Comparison of ENCODE assay signal across 20 cellular contexts in the genomic region with DNA sequence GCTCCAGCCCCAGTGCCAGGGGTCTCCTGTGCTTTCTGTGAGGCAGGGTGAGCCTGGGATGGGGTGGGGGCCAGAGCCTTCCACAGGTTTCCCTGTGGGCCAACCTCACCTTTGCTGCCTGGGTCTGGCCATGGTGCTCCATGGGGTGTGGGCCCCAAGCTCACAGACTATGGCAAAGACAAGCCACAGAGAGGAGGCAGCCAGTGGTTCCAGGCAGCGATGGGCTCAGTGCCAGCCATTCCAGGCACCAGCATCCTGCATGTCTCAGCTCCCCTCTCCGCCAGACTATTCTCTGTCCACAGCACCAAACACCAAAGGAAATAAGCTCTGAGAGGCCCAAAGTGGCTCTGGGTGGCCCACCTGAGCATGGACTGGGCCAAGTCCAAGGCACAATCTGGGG.
DNase-seq lines count a peak whose midpoint lies in the region; ATAC-seq and TF ChIP-seq lines count a peak whose summit lies in the region.
"Had no signal": no experiment of that assay in that cellular context is flagged by ENCODE, and none has a peak within 500 bp of the region (broad histone marks: within the 10 kb centered on the region; RNA-seq: fewer than 3 reads in every experiment).

No MANE protein-coding gene starts in this region.

- H3K36me3 Mint-ChIP-seq in neural progenitor cell, result no peaks in the 10 kb centered on the region
- H3K36me3 Mint-ChIP-seq: CD8-positive, alpha-beta T cell had no signal

- no peak overlapping the region for H3K4ac ChIP-seq in neuronal stem cell (ENCODE audit: low read length)

- H3K36me3 ChIP-seq in neuronal stem cell (replicated peaks in 1 of 2; ENCODE audit: control insufficient read depth in 2 of 2, insufficient read depth in 2 of 2, low read length in 2 of 2) (no peaks in the 10 kb centered on the region), aorta (ENCODE audit: control insufficient read depth in 1 of 2, insufficient read depth in 2 of 2, low read length in 1 of 2) (no peaks in the 10 kb centered on the region), neural progenitor cell (no peaks in the 10 kb centered on the region)
- H3K36me3 ChIP-seq: BLaER1 treated with 17β-estradiol and CSF1 and Interleukin-3, amounts not matched to agents 10 nM and 100 nM had no signal

- H4K20me1 ChIP-seq in neural progenitor cell (ENCODE audit: low read depth), result no peaks in the 10 kb centered on the region

- H3K14ac ChIP-seq in neuronal stem cell (ENCODE audit: low read length), result no peak overlapping the region

- no peak overlapping the region for H4K8ac ChIP-seq in neuronal stem cell (ENCODE audit: low read depth, low read length)

- H3K79me1 ChIP-seq in neuronal stem cell (ENCODE audit: low read depth, low read length), result no peaks in the 10 kb centered on the region

- 72% methylated on average over 2 of the region's 2 CpGs for WGBS in right cardiac atrium
- no CpG with 5 or more reads among the region's 2 CpGs for WGBS in neuronal stem cell (ENCODE audit: extremely low coverage in 2 of 2, insufficient read length in 2 of 2, insufficient replicate concordance in 1 of 2), 2 donors
- 80 to 93% methylated on average over 2 of the region's 2 CpGs for WGBS in aorta, 2 donors

- H2AFZ ChIP-seq in neuronal stem cell (ENCODE audit: low read length) (no peak overlapping the region), neural progenitor cell (replicated peaks) (no peak overlapping the region)

- H3K9me3 ChIP-seq in right cardiac atrium (ENCODE audit: control insufficient read depth, low read length) (no peaks in the 10 kb centered on the region), neuronal stem cell (replicated peaks in 1 of 2; ENCODE audit: control insufficient read depth in 2 of 2, insufficient read depth in 1 of 2, low read depth in 1 of 2, low read length in 2 of 2) (no peaks in the 10 kb centered on the region), aorta (ENCODE audit: control insufficient read depth, low read length) (no peaks in the 10 kb centered on the region), neural progenitor cell (ENCODE audit: low read depth) (no peaks in the 10 kb centered on the region)
- H3K9me3 ChIP-seq: BLaER1 treated with 17β-estradiol and CSF1 and Interleukin-3, amounts not matched to agents 10 nM and 100 nM had no signal

- no peak for TF ChIP-seq CTCF in neural progenitor cell (IDR thresholded peaks at IDR 0.05)

- H3K27ac ChIP-seq in right cardiac atrium (ENCODE audit: low read length), result no peak overlapping the region
- no peak overlapping the region for H3K27ac ChIP-seq in neuronal stem cell (replicated peaks; ENCODE audit: low read length)
- no peak overlapping the region for H3K27ac ChIP-seq in aorta (ENCODE audit: low read depth in 1 of 2, low read length in 2 of 2)
- no peak overlapping the region for H3K27ac ChIP-seq in neural progenitor cell
- H3K27ac ChIP-seq: BLaER1 treated with 17β-estradiol and CSF1 and Interleukin-3, amounts not matched to agents 10 nM and 100 nM had no signal

- peaks cover 12% of the 10 kb centered on the region for H3K4me1 Mint-ChIP-seq in neural progenitor cell

- H3K27ac Mint-ChIP-seq in neural progenitor cell, result no peak overlapping the region
- H3K27ac Mint-ChIP-seq: CD8-positive, alpha-beta T cell had no signal

- H3K4me3 ChIP-seq in right cardiac atrium (ENCODE audit: low read length) (no peak overlapping the region), neuronal stem cell (ENCODE audit: low read length in 2 of 2) (no peak overlapping the region), aorta (ENCODE audit: low read length in 2 of 2) (no peak overlapping the region), neural progenitor cell (no peak overlapping the region)
- H3K4me3 ChIP-seq: BLaER1 treated with 17β-estradiol and CSF1 and Interleukin-3, amounts not matched to agents 10 nM and 100 nM; GM12878; K562 had no signal

- no peaks in the 10 kb centered on the region for H3K79me2 ChIP-seq in neural progenitor cell (ENCODE audit: low read depth)

- H3K27me3 ChIP-seq in right cardiac atrium (ENCODE audit: control insufficient read depth, insufficient read depth) (no peaks in the 10 kb centered on the region), neuronal stem cell (ENCODE audit: control insufficient read depth in 3 of 3, insufficient read depth in 3 of 3, low read depth in 1 of 3, low read length in 3 of 3) (peaks cover 0 to 5% (median 0%) of the 10 kb centered on the region in 3 experiments), aorta (ENCODE audit: control insufficient read depth in 1 of 2, insufficient read depth in 2 of 2, low read length in 1 of 2) (no peaks in the 10 kb centered on the region), neural progenitor cell (no peaks in the 10 kb centered on the region)
- H3K27me3 ChIP-seq: BLaER1 treated with 17β-estradiol and CSF1 and Interleukin-3, amounts not matched to agents 10 nM and 100 nM had no signal

- H3F3A ChIP-seq in neural progenitor cell (ENCODE audit: low read depth), result no peaks in the 10 kb centered on the region

- intact Hi-C loops in left cardiac atrium (cut with DNase I) (loop anchor here (5.0 kb wide), 2 partner anchors 218 to 268 kb away; no protein-coding TSS in a partner anchor), right cardiac atrium (cut with DNase I) (loop anchor here in 3 of 4 donors (5.0 kb wide), 1 partner anchor 268 kb away; no protein-coding TSS in a partner anchor), aorta (cut with DNase I) (loop anchor here in 1 of 2 donors (5.0 kb wide), 1 partner anchor 133 kb away; no protein-coding TSS in a partner anchor)

- H3K4me3 Mint-ChIP-seq in neural progenitor cell, result no peak overlapping the region
- H3K4me3 Mint-ChIP-seq: CD8-positive, alpha-beta T cell had no signal

- H2BK5ac ChIP-seq in neuronal stem cell (ENCODE audit: low read length), result no peak overlapping the region

- H4K91ac ChIP-seq in neuronal stem cell (ENCODE audit: low read depth, low read length, poor library complexity), result no peak overlapping the region

- ATAC-seq in left cardiac atrium, result peak in 1 of 2 donors; percentile 58
- ATAC-seq in right cardiac atrium, result no peak
- ATAC-seq in aorta (ENCODE audit: low FRiP score), result no peak
- ATAC-seq: CD8-positive, alpha-beta T cell; GM12878; HCT116; K562 had no signal

- H2BK120ac ChIP-seq in neuronal stem cell (ENCODE audit: low read depth, low read length), result no peak overlapping the region

- H3K9me3 Mint-ChIP-seq in neural progenitor cell, result no peaks in the 10 kb centered on the region
- H3K9me3 Mint-ChIP-seq: CD8-positive, alpha-beta T cell had no signal

- H2BK12ac ChIP-seq in neuronal stem cell (ENCODE audit: low read length), result no peak overlapping the region

- no peak overlapping the region for H3K23ac ChIP-seq in neuronal stem cell (ENCODE audit: low read depth, low read length, poor library complexity)

- H2BK15ac ChIP-seq in neuronal stem cell (ENCODE audit: low read length), result no peak overlapping the region

- H3K4me2 ChIP-seq in neuronal stem cell (ENCODE audit: insufficient read depth, low read length, poor library complexity, severe bottlenecking) (no peak overlapping the region), neural progenitor cell (no peak overlapping the region)
- H3K4me2 ChIP-seq: BLaER1 treated with 17β-estradiol and CSF1 and Interleukin-3, amounts not matched to agents 10 nM and 100 nM had no signal

- H3K18ac ChIP-seq in neuronal stem cell (ENCODE audit: low read length), result no peak overlapping the region

- peaks cover 19% of the 10 kb centered on the region for H3K27me3 Mint-ChIP-seq in neural progenitor cell (ENCODE audit: insufficient read depth, low read depth)

- DNase-seq in left cardiac atrium (peak; percentile 39), right cardiac atrium (no peak), astrocyte of the hippocampus (ENCODE audit: low read depth, low spot score) (peak; percentile 29), neuronal stem cell (ENCODE audit: low spot score) (no peak), aorta (peak; percentile 55 to 80), NCI-H146 (lab: John Stamatoyannopoulos, UW) (no peak), neural progenitor cell (ENCODE audit: low spot score) (no peak)
- DNase-seq: Calu3; CD8-positive, alpha-beta T cell; EL; GOT3; NCI-H1092 treated with DMSO at 0.1 percent for 48 hours; NCI-H1694; NCI-H2081 treated with DMSO at 0.1 percent for 48 hours; OCI-M1; SIG-M5 had no signal

- H2AK5ac ChIP-seq in neuronal stem cell (ENCODE audit: low read depth, low read length), result no peak overlapping the region

- H3K4me1 ChIP-seq in right cardiac atrium (ENCODE audit: control insufficient read depth, insufficient read depth, low read length) (peaks cover 2% of the 10 kb centered on the region), neuronal stem cell (ENCODE audit: control insufficient read depth in 2 of 2, insufficient read depth in 1 of 2, low read depth in 1 of 2, low read length in 2 of 2) (peaks cover 0 to 1% of the 10 kb centered on the region in 2 donors), aorta (ENCODE audit: control insufficient read depth in 1 of 2, insufficient read depth in 2 of 2, low read length in 2 of 2) (no peaks in the 10 kb centered on the region), neural progenitor cell (no peaks in the 10 kb centered on the region)

- H3K9ac ChIP-seq in neuronal stem cell (ENCODE audit: low read depth, low read length, poor library complexity), result peak overlapping the region; percentile 51
- no peak overlapping the region for H3K9ac ChIP-seq in neural progenitor cell
- H3K9ac ChIP-seq: BLaER1 treated with 17β-estradiol and CSF1 and Interleukin-3, amounts not matched to agents 10 nM and 100 nM had no signal

Comparison
In these comparisons a context has a peak if more than half of its experiments do, and no peak if none do; other contexts are left out.
1. DNase-seq: peak in left cardiac atrium (single experiment), astrocyte of the hippocampus (single experiment) and aorta (2 of 2); none in right cardiac atrium (0 of 3), neuronal stem cell (single experiment), NCI-H146 (single experiment) and neural progenitor cell (single experiment).